Comparison of ENCODE assay signal across 14 cellular contexts in the genomic region with DNA sequence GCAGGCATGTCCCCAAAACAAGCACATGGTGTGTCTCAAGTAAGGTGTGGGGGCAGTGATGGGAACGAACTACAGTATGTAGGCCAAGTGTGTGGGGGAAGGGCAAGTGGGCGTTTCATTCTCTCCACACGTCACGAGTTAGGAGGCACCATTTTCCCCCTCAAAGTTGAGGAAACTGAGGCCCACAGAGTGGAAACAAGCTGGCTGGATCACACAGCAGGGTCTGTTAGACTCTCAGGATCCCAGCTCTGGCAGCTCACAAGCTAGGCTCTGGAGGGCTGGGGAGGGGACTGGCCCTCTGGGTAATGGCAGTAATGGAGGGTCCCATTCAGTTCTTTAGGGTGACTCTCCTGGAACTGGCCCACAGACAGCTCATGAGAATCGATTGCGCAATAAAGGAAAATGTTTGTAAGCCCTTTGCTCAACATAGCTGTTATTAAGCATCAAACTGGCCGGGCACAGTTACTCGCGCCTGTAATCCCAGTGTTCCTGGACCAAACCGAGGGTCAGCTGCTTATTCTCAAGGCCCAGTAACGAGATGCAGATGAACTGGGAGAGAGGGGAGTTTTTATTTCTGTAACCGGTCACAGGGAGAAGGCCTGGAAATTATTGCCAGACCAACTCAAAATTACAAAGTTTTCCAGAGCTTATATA. TPM values are rescaled to one million over a fixed set of nuclear protein-coding genes. Genes with fewer than 3 reads are reported as not detected.
DNase-seq lines count a peak whose midpoint lies in the region; ATAC-seq, FAIRE-seq and TF ChIP-seq lines count a peak whose summit lies in the region.
"Had no signal": no experiment of that assay in that cellular context is flagged by ENCODE, and none has a peak within 500 bp of the region (broad histone marks: within the 10 kb centered on the region; RNA-seq: fewer than 3 reads in every experiment).

No MANE protein-coding gene starts in this region.

- H3K14ac ChIP-seq in mesenchymal stem cell (ENCODE audit: low read length in 2 of 2), result no peak overlapping the region

- H3K4ac ChIP-seq in mesenchymal stem cell (ENCODE audit: low read depth in 1 of 2, low read length in 2 of 2), result no peak overlapping the region

- H3K27ac Mint-ChIP-seq in naive thymus-derived CD8-positive, alpha-beta T cell, result no peak overlapping the region
- H3K27ac Mint-ChIP-seq: activated B cell treated with CpG ODN at 0.5 μM for 24 hours; activated naive CD8-positive, alpha-beta T cell treated with anti-CD3 and anti-CD28 coated beads, Interleukin-2, amount 10 ng/mL, durations not matched to agents 7 days and 5 days; IgD-negative memory B cell had no signal

- no peak for TF ChIP-seq CTCF in tibial nerve (IDR thresholded peaks at IDR 0.05)

- no peak overlapping the region for H2BK15ac ChIP-seq in mesenchymal stem cell (ENCODE audit: low read depth, poor library complexity, severe bottlenecking)

- H3K4me2 ChIP-seq in mesenchymal stem cell (ENCODE audit: low read length, poor library complexity, severe bottlenecking), result no peak overlapping the region

- H3K36me3 ChIP-seq in mesenchymal stem cell (ENCODE audit: control insufficient read depth in 1 of 2, insufficient read depth in 2 of 2, low read depth in 1 of 2, low read length in 2 of 2), result no peaks in the 10 kb centered on the region
- H3K36me3 ChIP-seq in tibial nerve, result no peaks in the 10 kb centered on the region

- DNase-seq in NOMO-1 treated with DMSO at 0.1 percent for 48 hours (lab: John Stamatoyannopoulos, UW; ENCODE audit: unreplicated experiment), result peak; percentile 28
- no peak for DNase-seq in NOMO-1 treated with dmso at 0.1 percent for 144 hours (lab: John Stamatoyannopoulos, UW; ENCODE audit: unreplicated experiment)
- peak; percentile 74 for DNase-seq in mesenchymal stem cell
- DNase-seq in tibial nerve (ENCODE audit: low spot score in 2 of 2), result peak; percentile 52 to 83
- no peak for DNase-seq in naive thymus-derived CD8-positive, alpha-beta T cell
- DNase-seq: activated B cell treated with CpG ODN at 0.5 μM for 24 hours; activated naive CD8-positive, alpha-beta T cell treated with anti-CD3 and anti-CD28 coated beads, Interleukin-2, amount 10 ng/mL, durations not matched to agents 7 days and 5 days; foreskin keratinocyte; stimulated activated CD4-positive, alpha-beta T cell treated with anti-CD3 and anti-CD28 coated beads, Interleukin-4, amount 100 ng/mL, for 24 hours had no signal

- H4K91ac ChIP-seq in mesenchymal stem cell (ENCODE audit: low read length), result no peak overlapping the region

- peaks cover 0 to 9% (median 2%) of the 10 kb centered on the region in 4 donors for H3K4me1 Mint-ChIP-seq in naive thymus-derived CD8-positive, alpha-beta T cell
- H3K4me1 Mint-ChIP-seq: activated B cell treated with CpG ODN at 0.5 μM for 24 hours, IgD-negative memory B cell had no signal

- H2AFZ ChIP-seq in mesenchymal stem cell (ENCODE audit: low read depth, low read length), result no peak overlapping the region

- H3K4me3 Mint-ChIP-seq in naive thymus-derived CD8-positive, alpha-beta T cell, result no peak overlapping the region
- H3K4me3 Mint-ChIP-seq: activated B cell treated with CpG ODN at 0.5 μM for 24 hours; activated naive CD8-positive, alpha-beta T cell treated with anti-CD3 and anti-CD28 coated beads, Interleukin-2, amount 10 ng/mL, durations not matched to agents 7 days and 5 days; IgD-negative memory B cell had no signal

- no peaks in the 10 kb centered on the region for H3K36me3 Mint-ChIP-seq in naive thymus-derived CD8-positive, alpha-beta T cell
- H3K36me3 Mint-ChIP-seq: activated naive CD8-positive, alpha-beta T cell treated with anti-CD3 and anti-CD28 coated beads, Interleukin-2, amount 10 ng/mL, durations not matched to agents 7 days and 5 days had no signal

- H3K79me1 ChIP-seq in mesenchymal stem cell (replicated peaks; ENCODE audit: low read length, poor library complexity, severe bottlenecking), result no peaks in the 10 kb centered on the region

- ATAC-seq in GM19397 (IDR thresholded peaks at IDR 0.05; ENCODE audit: unreplicated experiment) (no peak), GM18861 (IDR thresholded peaks at IDR 0.05; ENCODE audit: unreplicated experiment) (no peak)
- ATAC-seq in naive thymus-derived CD8-positive, alpha-beta T cell, result no peak
- ATAC-seq: foreskin keratinocyte had no signal

- H2AK5ac ChIP-seq in mesenchymal stem cell (ENCODE audit: low read length, severe bottlenecking), result no peak overlapping the region

- TF ChIP-seq POLR2A in tibial nerve (IDR thresholded peaks at IDR 0.05), result no peak

- H3K27me3 ChIP-seq in mesenchymal stem cell (ENCODE audit: control insufficient read depth in 1 of 2, insufficient read depth in 1 of 2, low read length in 2 of 2) (peaks cover 0 to 14% of the 10 kb centered on the region in 2 experiments), tibial nerve (no peaks in the 10 kb centered on the region)

- H4K8ac ChIP-seq in mesenchymal stem cell (ENCODE audit: low read length), result no peak overlapping the region

- TF ChIP-seq EP300 in tibial nerve (IDR thresholded peaks at IDR 0.05), result peak in 1 of 2 donors; percentile 83

- WGBS in mesenchymal stem cell, result 70% methylated on average over 11 of the region's 12 CpGs
- WGBS in tibial nerve, 2 donors, result 41 to 46% methylated on average over 12 of the region's 12 CpGs

- H3K4me1 ChIP-seq in mesenchymal stem cell (ENCODE audit: control insufficient read depth, insufficient read depth, low read depth, low read length), result no peaks in the 10 kb centered on the region
- peaks cover 0 to 30% (median 0%) of the 10 kb centered on the region in 4 donors for H3K4me1 ChIP-seq in tibial nerve
- H3K4me1 ChIP-seq: foreskin keratinocyte had no signal

- POLR2A ChIA-PET in naive thymus-derived CD8-positive, alpha-beta T cell (lab: Charles Lee), result no interaction called here

- no peak overlapping the region for H3K18ac ChIP-seq in mesenchymal stem cell (ENCODE audit: low read depth in 1 of 2, low read length in 2 of 2)

- no peak overlapping the region for H3K27ac ChIP-seq in mesenchymal stem cell (ENCODE audit: low read length, poor library complexity, severe bottlenecking)
- peak overlapping the region in 1 of 4 donors; percentile 66 for H3K27ac ChIP-seq in tibial nerve
- H3K27ac ChIP-seq: 22Rv1, foreskin keratinocyte had no signal

- H3K9me3 ChIP-seq in mesenchymal stem cell (ENCODE audit: control insufficient read depth, low read length) (no peaks in the 10 kb centered on the region), tibial nerve (no peaks in the 10 kb centered on the region)

- H3K4me3 ChIP-seq in mesenchymal stem cell (ENCODE audit: insufficient read depth in 1 of 2, low read depth in 1 of 2, low read length in 2 of 2), result no peak overlapping the region
- no peak overlapping the region for H3K4me3 ChIP-seq in tibial nerve

- peak overlapping the region; percentile 79 for H3K9ac ChIP-seq in mesenchymal stem cell (ENCODE audit: low read length)

- no peak overlapping the region for H2BK120ac ChIP-seq in mesenchymal stem cell (ENCODE audit: low read depth, low read length)

- H3K9me3 Mint-ChIP-seq in naive thymus-derived CD8-positive, alpha-beta T cell, result no peaks in the 10 kb centered on the region
- H3K9me3 Mint-ChIP-seq: activated B cell treated with CpG ODN at 0.5 μM for 24 hours; activated naive CD8-positive, alpha-beta T cell treated with anti-CD3 and anti-CD28 coated beads, Interleukin-2, amount 10 ng/mL, durations not matched to agents 7 days and 5 days; IgD-negative memory B cell had no signal

- peaks cover 2 to 11% (median 3%) of the 10 kb centered on the region in 5 donors for H3K27me3 Mint-ChIP-seq in naive thymus-derived CD8-positive, alpha-beta T cell
- H3K27me3 Mint-ChIP-seq: activated B cell treated with CpG ODN at 0.5 μM for 24 hours; activated naive CD8-positive, alpha-beta T cell treated with anti-CD3 and anti-CD28 coated beads, Interleukin-2, amount 10 ng/mL, durations not matched to agents 7 days and 5 days had no signal

- H2BK12ac ChIP-seq in mesenchymal stem cell (ENCODE audit: low read length in 2 of 2), result peak overlapping the region in 1 of 2 experiments; percentile 32

- peak; percentile 48 for FAIRE-seq in endometrium (lab: Jason Lieb, UNC)

- H2BK5ac ChIP-seq in mesenchymal stem cell (ENCODE audit: low read depth, low read length, poor library complexity, severe bottlenecking), result no peak overlapping the region

- no peak overlapping the region for H3K23ac ChIP-seq in mesenchymal stem cell (ENCODE audit: low read length in 2 of 2)

RNA-seq across cellular contexts. Expression of a gene that starts 24.1 kb away (rescaled TPM):
- polyA plus RNA-seq in mesenchymal stem cell (2013, experiment 1 of 2), result 1.9 TPM
- polyA plus RNA-seq in mesenchymal stem cell (2013, experiment 2 of 2), result 1.9 TPM
- total RNA-seq in tibial nerve, result 10 to 100 TPM in 3 of 4 donors, 1 to 10 TPM in 1; 9.3 to 14.5 (median 12.5) TPM
- total RNA-seq in naive thymus-derived CD8-positive, alpha-beta T cell, result not detected
- polyA plus RNA-seq in naive thymus-derived CD8-positive, alpha-beta T cell, result under 1 TPM in 2 of 3 donors, not detected in 1; 0.05 to 0.18 TPM
- total RNA-seq: activated B cell treated with CpG ODN at 0.5 μM for 24 hours had no signal
- polyA plus RNA-seq: IgD-negative memory B cell had no signal

Comparison
In these comparisons a context has a peak if more than half of its experiments do, and no peak if none do; other contexts are left out.
1. DNase-seq: peak in NOMO-1 treated with DMSO at 0.1 percent for 48 hours (single experiment), mesenchymal stem cell (single experiment) and tibial nerve (2 of 2); none in NOMO-1 treated with dmso at 0.1 percent for 144 hours (single experiment) and naive thymus-derived CD8-positive, alpha-beta T cell (0 of 10).
2. RNA of a gene that starts 24.1 kb away (total RNA-seq): 9.3 to 14.5 TPM in tibial nerve; not detected in naive thymus-derived CD8-positive, alpha-beta T cell; every median in the first group is over 10 times any median in the second.